12 cellular contexts compared by ENCODE assay signal in the genomic region with DNA sequence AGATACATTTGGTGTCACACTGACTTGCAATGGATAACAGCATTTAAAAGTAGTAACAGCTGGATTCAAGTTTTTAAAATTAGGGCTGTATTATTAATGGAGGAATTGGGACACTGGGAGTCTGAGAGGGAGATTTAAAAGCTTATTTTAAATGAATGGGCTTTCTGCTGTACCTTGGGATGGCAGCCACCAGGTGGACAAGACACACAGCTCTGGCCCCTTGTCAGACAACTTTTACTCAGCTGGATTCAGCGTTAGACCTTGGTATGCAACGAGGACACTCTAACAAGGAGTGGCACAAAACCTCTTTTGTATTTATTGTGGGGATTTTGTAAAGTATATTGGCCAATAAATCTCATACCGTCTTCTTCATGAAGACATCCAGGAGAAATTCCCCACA.
DNase-seq lines count a peak whose midpoint lies in the region; ATAC-seq and TF ChIP-seq lines count a peak whose summit lies in the region.
"Had no signal": no experiment of that assay in that cellular context is flagged by ENCODE, and none has a peak within 500 bp of the region (broad histone marks: within the 10 kb centered on the region; RNA-seq: fewer than 3 reads in every experiment).

No MANE protein-coding gene starts in this region.

- no peak overlapping the region for H3K4me3 Mint-ChIP-seq in osteocyte (ENCODE audit: unreplicated experiment)
- no peak overlapping the region for H3K4me3 Mint-ChIP-seq in stimulated activated memory B cell treated with anti-CD40 and anti-IgM and Interleukin-4, amounts not matched to agents 10 μg/mL and 1 μg/mL and 100 μg/mL, for 72 hours

- H3K4me3 ChIP-seq in GM12865 (ENCODE audit: low read depth, low read length), result no peak overlapping the region
- H3K4me3 ChIP-seq in epithelial cell of esophagus (ENCODE audit: low read length), result no peak overlapping the region
- no peak overlapping the region for H3K4me3 ChIP-seq in gastroesophageal sphincter
- H3K4me3 ChIP-seq: adrenal gland had no signal

- H3K27me3 Mint-ChIP-seq in osteocyte (ENCODE audit: unreplicated experiment), result peaks cover 4% of the 10 kb centered on the region
- no peaks in the 10 kb centered on the region for H3K27me3 Mint-ChIP-seq in stimulated activated memory B cell treated with anti-CD40 and anti-IgM and Interleukin-4, amounts not matched to agents 10 μg/mL and 1 μg/mL and 100 μg/mL, for 72 hours

- TF ChIP-seq EP300 in gastroesophageal sphincter (IDR thresholded peaks at IDR 0.05), result no peak

- peak; percentile 25 for DNase-seq in GM12865 (ENCODE audit: low read depth)
- peak; percentile 7 for DNase-seq in M059J (ENCODE audit: low read depth)
- DNase-seq in epithelial cell of esophagus (ENCODE audit: low read depth), result peak; percentile 48
- no peak for DNase-seq in osteocyte (ENCODE audit: extremely low spot score, unreplicated experiment)
- DNase-seq in stimulated activated CD8-positive, alpha-beta memory T cell treated with anti-CD3 and anti-CD28 coated beads, Interleukin-4, amount 100 ng/mL, for 48 hours, result no peak
- DNase-seq: activated CD8-positive, alpha-beta memory T cell treated with anti-CD3 and anti-CD28 coated beads, Interleukin-2, amount 50 U/mL, for 4 hours; adrenal gland; NCI-H446 had no signal

- 54 to 61% methylated on average over 3 of the region's 3 CpGs for WGBS in gastroesophageal sphincter (ENCODE audit: low coverage in 1 of 2), 2 donors

- H3K36me3 Mint-ChIP-seq in osteocyte (ENCODE audit: unreplicated experiment), result no peaks in the 10 kb centered on the region
- no peaks in the 10 kb centered on the region for H3K36me3 Mint-ChIP-seq in stimulated activated memory B cell treated with anti-CD40 and anti-IgM and Interleukin-4, amounts not matched to agents 10 μg/mL and 1 μg/mL and 100 μg/mL, for 72 hours

- no peak for TF ChIP-seq POLR2A in gastroesophageal sphincter (IDR thresholded peaks at IDR 0.05)

- no peaks in the 10 kb centered on the region for H3K9me3 ChIP-seq in gastroesophageal sphincter
- H3K9me3 ChIP-seq: adrenal gland had no signal

- no peaks in the 10 kb centered on the region for H3K9me3 Mint-ChIP-seq in osteocyte (ENCODE audit: unreplicated experiment)
- H3K9me3 Mint-ChIP-seq in stimulated activated memory B cell treated with anti-CD40 and anti-IgM and Interleukin-4, amounts not matched to agents 10 μg/mL and 1 μg/mL and 100 μg/mL, for 72 hours, result no peaks in the 10 kb centered on the region

- ATAC-seq in stimulated activated memory B cell treated with anti-CD40 and anti-IgM and Interleukin-4, amounts not matched to agents 10 μg/mL and 1 μg/mL and 100 μg/mL, for 72 hours, result no peak
- ATAC-seq in gastroesophageal sphincter (no peak), HG03442 (IDR thresholded peaks at IDR 0.05; ENCODE audit: unreplicated experiment) (no peak)

- H3K4me1 ChIP-seq in gastroesophageal sphincter, result peaks cover 0 to 7% (median 0%) of the 10 kb centered on the region in 3 donors
- H3K4me1 ChIP-seq: adrenal gland had no signal

- TF ChIP-seq CTCF in GM12865 (IDR thresholded peaks at IDR 0.05; ENCODE audit: insufficient read depth, low read depth, low read length, missing control alignments) (peak; percentile 24), epithelial cell of esophagus (IDR thresholded peaks at IDR 0.05; ENCODE audit: insufficient read depth, low read depth, low read length, missing control alignments) (peak; percentile 57), osteocyte (IDR thresholded peaks at IDR 0.05) (peak; percentile 19), gastroesophageal sphincter (IDR thresholded peaks at IDR 0.05) (no peak)

- no peak overlapping the region for H3K27ac Mint-ChIP-seq in osteocyte (ENCODE audit: unreplicated experiment)
- H3K27ac Mint-ChIP-seq in stimulated activated memory B cell treated with anti-CD40 and anti-IgM and Interleukin-4, amounts not matched to agents 10 μg/mL and 1 μg/mL and 100 μg/mL, for 72 hours, result no peak overlapping the region

- peaks cover 41% of the 10 kb centered on the region for H3K4me1 Mint-ChIP-seq in osteocyte (ENCODE audit: unreplicated experiment)
- H3K4me1 Mint-ChIP-seq in stimulated activated memory B cell treated with anti-CD40 and anti-IgM and Interleukin-4, amounts not matched to agents 10 μg/mL and 1 μg/mL and 100 μg/mL, for 72 hours, result no peaks in the 10 kb centered on the region

- H3K27ac ChIP-seq in gastroesophageal sphincter, result no peak overlapping the region
- H3K27ac ChIP-seq: adrenal gland, HL-60 had no signal

- H3K27me3 ChIP-seq in gastroesophageal sphincter, result no peaks in the 10 kb centered on the region
- H3K27me3 ChIP-seq: adrenal gland had no signal

- no peaks in the 10 kb centered on the region for H3K36me3 ChIP-seq in gastroesophageal sphincter
- H3K36me3 ChIP-seq: adrenal gland had no signal

Comparison
In these comparisons a context has a peak if more than half of its experiments do, and no peak if none do; other contexts are left out.
1. DNase-seq: peak in GM12865 (single experiment), M059J (single experiment) and epithelial cell of esophagus (single experiment); none in osteocyte (single experiment) and stimulated activated CD8-positive, alpha-beta memory T cell treated with anti-CD3 and anti-CD28 coated beads, Interleukin-4, amount 100 ng/mL, for 48 hours (single experiment).
2. CTCF ChIP-seq: peak in GM12865 (single experiment), epithelial cell of esophagus (single experiment) and osteocyte (single experiment); none in gastroesophageal sphincter (0 of 4).